In genomic region chrX:46446727-46447378, GRCh38 we compare ENCODE assay signal across 8 cellular contexts.
DNase-seq lines count a peak whose midpoint lies in the region; ATAC-seq, FAIRE-seq and TF ChIP-seq lines count a peak whose summit lies in the region.

No MANE protein-coding gene starts in this region.

- H3K36me3 ChIP-seq in SJCRH30 (no peaks in the 10 kb centered on the region), gastroesophageal sphincter (peaks cover 0 to 34% of the 10 kb centered on the region in 2 donors), neutrophil (no peaks in the 10 kb centered on the region)

- TF ChIP-seq POLR2A in H54 (IDR thresholded peaks at IDR 0.05; ENCODE audit: low read depth, low read length) (peak; percentile 66; the same call in 1 of the 2 replicates), gastroesophageal sphincter (IDR thresholded peaks at IDR 0.05) (peak; percentile 56 to 67)

- H3K27ac ChIP-seq in SJCRH30 = peak overlapping the region; percentile 96
- peak overlapping the region; percentile 60 to 89 (median 85) for H3K27ac ChIP-seq in gastroesophageal sphincter
- peak overlapping the region; percentile 67 for H3K27ac ChIP-seq in neutrophil
- H3K27ac ChIP-seq in substantia nigra (ENCODE audit: low read depth, low read length, poor library complexity, severe bottlenecking) = peak overlapping the region; percentile 71

- 25% methylated on average over 7 of the region's 51 CpGs; no CpG with 5 or more reads in 1 of the 2 donors for WGBS in gastroesophageal sphincter (ENCODE audit: low coverage in 1 of 2), 2 donors

- no peak for FAIRE-seq in H54 (lab: Jason Lieb, UNC)

- in situ Hi-C loops in G401 (cut with HindIII; ENCODE audit: low sequenced_read_pairs) = no loop called here

- H3K27me3 ChIP-seq in SJCRH30 (no peaks in the 10 kb centered on the region), gastroesophageal sphincter (no peaks in the 10 kb centered on the region), neutrophil (no peaks in the 10 kb centered on the region)

- no peak for TF ChIP-seq CTCF in gastroesophageal sphincter (IDR thresholded peaks at IDR 0.05)
- TF ChIP-seq CTCF in neutrophil (IDR thresholded peaks at IDR 0.05) = no peak

- TF ChIP-seq EP300 in gastroesophageal sphincter (IDR thresholded peaks at IDR 0.05) = no peak

- no peaks in the 10 kb centered on the region for H3K9me3 ChIP-seq in SJCRH30 (replicated peaks)
- no peaks in the 10 kb centered on the region for H3K9me3 ChIP-seq in gastroesophageal sphincter
- no peaks in the 10 kb centered on the region for H3K9me3 ChIP-seq in neutrophil

- peak; percentile 94 for ATAC-seq in gastroesophageal sphincter

- DNase-seq in G401 (ENCODE audit: low spot score) = peak; percentile 77
- peak; percentile 45 for DNase-seq in H54 (ENCODE audit: insufficient read length, low spot score)
- DNase-seq in LoVo (ENCODE audit: low spot score) = peak; percentile 80
- DNase-seq in SJCRH30 = peak; percentile 82 to 85
- peak; percentile 86 for DNase-seq in activated naive CD4-positive, alpha-beta T cell treated with Interleukin-2 at 50 U/mL for 16 hours
- peak; percentile 8 to 86 (median 64) for DNase-seq in substantia nigra (lab: John Stamatoyannopoulos, UW)

- H3K4me3 ChIP-seq in SJCRH30 = peak overlapping the region; percentile 88
- H3K4me3 ChIP-seq in gastroesophageal sphincter = peak overlapping the region; percentile 75 to 80
- H3K4me3 ChIP-seq in neutrophil (ENCODE audit: low read depth in 1 of 2, low read length in 1 of 2) = peak overlapping the region; percentile 64 to 76

- no peaks in the 10 kb centered on the region for H3K4me1 ChIP-seq in SJCRH30
- peaks cover 0 to 22% (median 0%) of the 10 kb centered on the region in 3 donors for H3K4me1 ChIP-seq in gastroesophageal sphincter
- H3K4me1 ChIP-seq in neutrophil (ENCODE audit: control insufficient read depth in 1 of 2, insufficient read depth in 1 of 2, low read depth in 1 of 2, low read length in 1 of 2) = peaks cover 0 to 3% of the 10 kb centered on the region in 2 experiments

Comparison
In these comparisons a context has a peak if more than half of its experiments do, and no peak if none do; other contexts are left out.
1. Peak in every context shown above with its lines: DNase-seq, ATAC-seq, H3K4me3 ChIP-seq and H3K27ac ChIP-seq.